ENCODE assay signal across 7 cellular contexts in genomic region chr2:87193336-87193735, GRCh38.
DNase-seq lines count a peak whose midpoint lies in the region; ATAC-seq and TF ChIP-seq lines count a peak whose summit lies in the region.
"Not testable (repeated sequence)": the region's sequence is repeated elsewhere in the genome, so short reads cannot be mapped to it uniquely, and the experiment has no call there.

No MANE protein-coding gene starts in this region.

- not testable (repeated sequence) for H3K9me3 Mint-ChIP-seq in naive thymus-derived CD8-positive, alpha-beta T cell

- H3K27ac Mint-ChIP-seq in naive thymus-derived CD8-positive, alpha-beta T cell, result peak overlapping the region in 1 of 10 donors; percentile 15

- not testable (repeated sequence) for H3K36me3 Mint-ChIP-seq in naive thymus-derived CD8-positive, alpha-beta T cell

- H3K4me3 ChIP-seq in epithelial cell of proximal tubule (ENCODE audit: low read depth, low read length), result not testable (repeated sequence)

- ATAC-seq in GM18519 (IDR thresholded peaks at IDR 0.05; ENCODE audit: low FRiP score, unreplicated experiment) (peak; percentile 79), GM21723 (IDR thresholded peaks at IDR 0.05; ENCODE audit: unreplicated experiment) (peak; percentile 81), HG03066 (IDR thresholded peaks at IDR 0.05; ENCODE audit: low read depth, unreplicated experiment) (peak; percentile 72)
- ATAC-seq in activated CD4-positive, CD25-positive, alpha-beta regulatory T cell treated with anti-CD3 and anti-CD28 coated beads, Interleukin-2, amount 50 U/mL, for 24 hours, result peak; percentile 64 to 94
- ATAC-seq in naive thymus-derived CD8-positive, alpha-beta T cell, result peak; percentile 78 to 85

- not testable (repeated sequence) for H3K4me3 Mint-ChIP-seq in naive thymus-derived CD8-positive, alpha-beta T cell

- DNase-seq in NCI-H1092 treated with DMSO at 0.1 percent for 48 hours (lab: John Stamatoyannopoulos, UW), result peak; percentile 3
- DNase-seq in epithelial cell of proximal tubule (ENCODE audit: low read depth); naive thymus-derived CD8-positive, alpha-beta T cell: not testable (repeated sequence)

- not testable (repeated sequence) for H3K27me3 Mint-ChIP-seq in naive thymus-derived CD8-positive, alpha-beta T cell

- H3K4me1 Mint-ChIP-seq in naive thymus-derived CD8-positive, alpha-beta T cell, result not testable (repeated sequence)

- POLR2A ChIA-PET in naive thymus-derived CD8-positive, alpha-beta T cell (lab: Charles Lee), result not testable (repeated sequence)

- peak; percentile 13 for TF ChIP-seq CTCF in epithelial cell of proximal tubule (conservative IDR thresholded peaks at IDR 0.05; ENCODE audit: low read depth, low read length)
